In genomic region chr1:61079276-61079897, GRCh38 we compare ENCODE assay signal across 2 cellular contexts.
TF ChIP-seq lines count a peak whose summit lies in the region.

No MANE protein-coding gene starts in this region.

TF ChIP-seq in IMR-90, 13 proteins besides CTCF, POLR2A, EP300 and RAD21:
- TF ChIP-seq USF2 (IDR thresholded peaks at IDR 0.05; ENCODE audit: low read depth, low read length) = no peak
- TF ChIP-seq FOS (IDR thresholded peaks at IDR 0.05; ENCODE audit: low read depth, low read length) = no peak
- TF ChIP-seq BHLHE40 (IDR thresholded peaks at IDR 0.05; ENCODE audit: low read depth, low read length) = no peak
- TF ChIP-seq MXI1 (IDR thresholded peaks at IDR 0.05; ENCODE audit: borderline replicate concordance, low read depth, low read length) = no peak
- TF ChIP-seq CHD1 (IDR thresholded peaks at IDR 0.05; ENCODE audit: low read depth, low read length) = no peak
- TF ChIP-seq RFX5 (IDR thresholded peaks at IDR 0.05; ENCODE audit: low read depth, low read length) = no peak
- TF ChIP-seq MAFK (IDR thresholded peaks at IDR 0.05; ENCODE audit: low read depth, low read length) = no peak
- no peak for TF ChIP-seq MAZ (IDR thresholded peaks at IDR 0.05; ENCODE audit: borderline replicate concordance, low read depth, low read length)
- no peak for TF ChIP-seq ELK1 (IDR thresholded peaks at IDR 0.05; ENCODE audit: borderline replicate concordance, low read depth, low read length)
- TF ChIP-seq NFE2L2 (IDR thresholded peaks at IDR 0.05; ENCODE audit: low read depth, low read length) = no peak
- TF ChIP-seq RCOR1 (IDR thresholded peaks at IDR 0.05; ENCODE audit: insufficient replicate concordance, low read length) = no peak
- no peak for TF ChIP-seq CEBPB (IDR thresholded peaks at IDR 0.05; ENCODE audit: low read depth, low read length)
- TF ChIP-seq SMC3 (IDR thresholded peaks at IDR 0.05; ENCODE audit: low read depth, low read length) = no peak

TF ChIP-seq in HepG2, 621 proteins besides CTCF, POLR2A, EP300 and RAD21:
- TF ChIP-seq NFATC3 (CRISPR knock-in tag; IDR thresholded peaks at IDR 0.05) (no peak), CREB1 (IDR thresholded peaks at IDR 0.05) (no peak), CREB1 (CRISPR knock-in tag; IDR thresholded peaks at IDR 0.05) (no peak), ARNT2 (CRISPR knock-in tag; IDR thresholded peaks at IDR 0.05; ENCODE audit: low read depth) (0 out of 2 replicates have a peak, but pooled peaks have one; percentile 8), ZNF747 (CRISPR knock-in tag; IDR thresholded peaks at IDR 0.05; ENCODE audit: borderline replicate concordance) (no peak), ZNF7 (CRISPR knock-in tag; IDR thresholded peaks at IDR 0.05) (no peak)
- TF ChIP-seq, protein P1, sequence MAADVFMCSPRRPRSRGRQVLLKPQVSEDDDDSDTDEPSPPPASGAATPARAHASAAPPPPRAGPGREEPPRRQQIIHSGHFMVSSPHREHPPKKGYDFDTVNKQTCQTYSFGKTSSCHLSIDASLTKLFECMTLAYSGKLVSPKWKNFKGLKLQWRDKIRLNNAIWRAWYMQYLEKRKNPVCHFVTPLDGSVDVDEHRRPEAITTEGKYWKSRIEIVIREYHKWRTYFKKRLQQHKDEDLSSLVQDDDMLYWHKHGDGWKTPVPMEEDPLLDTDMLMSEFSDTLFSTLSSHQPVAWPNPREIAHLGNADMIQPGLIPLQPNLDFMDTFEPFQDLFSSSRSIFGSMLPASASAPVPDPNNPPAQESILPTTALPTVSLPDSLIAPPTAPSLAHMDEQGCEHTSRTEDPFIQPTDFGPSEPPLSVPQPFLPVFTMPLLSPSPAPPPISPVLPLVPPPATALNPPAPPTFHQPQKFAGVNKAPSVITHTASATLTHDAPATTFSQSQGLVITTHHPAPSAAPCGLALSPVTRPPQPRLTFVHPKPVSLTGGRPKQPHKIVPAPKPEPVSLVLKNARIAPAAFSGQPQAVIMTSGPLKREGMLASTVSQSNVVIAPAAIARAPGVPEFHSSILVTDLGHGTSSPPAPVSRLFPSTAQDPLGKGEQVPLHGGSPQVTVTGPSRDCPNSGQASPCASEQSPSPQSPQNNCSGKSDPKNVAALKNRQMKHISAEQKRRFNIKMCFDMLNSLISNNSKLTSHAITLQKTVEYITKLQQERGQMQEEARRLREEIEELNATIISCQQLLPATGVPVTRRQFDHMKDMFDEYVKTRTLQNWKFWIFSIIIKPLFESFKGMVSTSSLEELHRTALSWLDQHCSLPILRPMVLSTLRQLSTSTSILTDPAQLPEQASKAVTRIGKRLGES (CRISPR knock-in tag; IDR thresholded peaks at IDR 0.05; ENCODE audit: borderline replicate concordance) = no peak
